Comparison of ENCODE assay signal across 8 cellular contexts in the genomic region with DNA sequence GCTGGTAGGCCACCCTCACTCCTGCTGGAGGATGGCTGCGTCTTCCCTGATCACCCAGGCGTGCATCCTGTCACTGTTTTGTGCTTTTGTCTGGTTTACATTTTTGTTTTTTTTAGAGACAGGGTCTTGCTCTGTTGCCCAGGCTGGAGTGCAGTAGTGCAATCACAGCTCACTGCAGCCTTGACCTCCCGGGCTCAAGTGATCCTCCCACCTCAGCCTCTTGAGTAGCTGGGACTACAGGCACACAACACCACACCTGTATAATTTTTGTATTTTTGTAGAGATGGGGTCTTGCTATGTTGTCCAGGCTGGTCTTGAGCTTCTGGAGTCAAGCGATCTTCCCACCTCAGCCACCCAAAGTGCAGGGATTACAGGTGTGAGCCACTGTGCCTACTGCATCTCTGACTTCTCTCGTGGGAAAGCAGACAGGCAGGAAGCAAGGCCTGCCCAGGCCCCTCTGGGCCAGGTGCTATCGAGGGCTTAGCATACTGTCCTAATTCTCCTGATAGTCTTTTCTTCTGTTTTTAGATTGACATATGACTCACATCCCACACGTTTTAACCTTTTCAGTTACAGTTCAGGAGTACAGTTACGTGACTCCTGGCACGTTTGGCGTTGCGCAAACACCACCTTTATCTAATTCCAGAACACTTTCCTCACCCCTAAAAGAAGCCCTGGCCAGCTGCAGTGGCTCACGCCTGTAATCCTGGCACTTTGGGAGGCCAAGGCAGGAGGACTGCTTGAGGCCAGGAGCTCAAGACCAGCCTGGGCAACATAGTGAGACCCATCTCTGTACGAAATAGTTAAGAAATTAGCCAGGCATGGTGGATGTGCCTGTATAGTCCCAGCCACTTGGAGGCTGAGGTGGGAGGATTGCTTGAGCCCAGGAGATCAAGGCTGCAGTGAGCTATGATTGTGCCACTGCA. TPM values are rescaled to one million over a fixed set of nuclear protein-coding genes. Genes with fewer than 3 reads are reported as not detected.
DNase-seq lines count a peak whose midpoint lies in the region; ATAC-seq and TF ChIP-seq lines count a peak whose summit lies in the region.
"Not testable (repeated sequence)": the region's sequence is repeated elsewhere in the genome, so short reads cannot be mapped to it uniquely, and the experiment has no call there.

No MANE protein-coding gene starts in this region.

- not testable (repeated sequence) for H4K20me1 ChIP-seq in Karpas-422 (ENCODE audit: insufficient read depth, low read depth, low read length)

- H3K4me3 ChIP-seq in Karpas-422 (ENCODE audit: low read length): peak overlapping the region; percentile 30; the same call in 1 of the 2 replicates
- not testable (repeated sequence) for H3K4me3 ChIP-seq in right lobe of liver

- peaks cover 12% of the 10 kb centered on the region for H3K36me3 ChIP-seq in Karpas-422 (ENCODE audit: insufficient read depth, low read length)
- H3K36me3 ChIP-seq in right lobe of liver: not testable (repeated sequence)

- H3K9me3 ChIP-seq in Karpas-422 (ENCODE audit: low read length); right lobe of liver: not testable (repeated sequence)

- H3K9me2 ChIP-seq in Karpas-422 (replicated peaks; ENCODE audit: insufficient read depth, low read length): not testable (repeated sequence)

- not testable (repeated sequence) for TF ChIP-seq CTCF in CD14-positive monocyte (IDR thresholded peaks at IDR 0.05); right lobe of liver (IDR thresholded peaks at IDR 0.05)

- H2AFZ ChIP-seq in Karpas-422 (ENCODE audit: low read length): not testable (repeated sequence)

- peak overlapping the region; percentile 61 to 65 for H3K4me3 Mint-ChIP-seq in CD14-positive monocyte
- peak overlapping the region; percentile 72 to 85 for H3K4me3 Mint-ChIP-seq in activated T-cell treated with anti-CD3 and anti-CD28 coated beads, Interleukin-2, amount 50 U/mL, for 72 hours
- peak overlapping the region; percentile 96 to 98 for H3K4me3 Mint-ChIP-seq in effector memory CD8-positive, alpha-beta T cell

- H3K36me3 Mint-ChIP-seq in CD14-positive monocyte: peaks cover 30 to 48% of the 10 kb centered on the region in 2 donors
- peaks cover 9 to 13% of the 10 kb centered on the region in 2 donors for H3K36me3 Mint-ChIP-seq in activated T-cell treated with anti-CD3 and anti-CD28 coated beads, Interleukin-2, amount 50 U/mL, for 72 hours (ENCODE audit: insufficient read depth in 2 of 2)
- H3K36me3 Mint-ChIP-seq in effector memory CD8-positive, alpha-beta T cell (ENCODE audit: insufficient read depth): peaks cover 60% of the 10 kb centered on the region

- H3K79me2 ChIP-seq in Karpas-422 (ENCODE audit: low read length): peaks cover 41% of the 10 kb centered on the region

- not testable (repeated sequence) for H3K9me3 Mint-ChIP-seq in CD14-positive monocyte; activated T-cell treated with anti-CD3 and anti-CD28 coated beads, Interleukin-2, amount 50 U/mL, for 72 hours; effector memory CD8-positive, alpha-beta T cell

- intact Hi-C loops in CD14-positive monocyte (cut with micrococcal nuclease); right lobe of liver (cut with DNase I): not testable (repeated sequence)

- DNase-seq in CD14-positive monocyte (ENCODE audit: low spot score); activated T-cell treated with anti-CD3 and anti-CD28 coated beads, Interleukin-2, amount 50 U/mL, for 72 hours; effector memory CD8-positive, alpha-beta T cell: not testable (repeated sequence)
- DNase-seq in Karpas-422 (peak; percentile 87), SIG-M5 (lab: John Stamatoyannopoulos, UW) (peak; percentile 46), right lobe of liver (peak in 1 of 3 donors; percentile 79)
- peak; percentile 59 for DNase-seq in stimulated activated CD4-positive, alpha-beta T cell treated with anti-CD3 and anti-CD28 coated beads, Interleukin-1b, Interleukin-23, amount 100 ng/mL, for 48 hours

- H3K4me2 ChIP-seq in Karpas-422 (ENCODE audit: low read depth, low read length, poor library complexity, severe bottlenecking): peak overlapping the region; percentile 62

- H3K27me3 ChIP-seq in Karpas-422 (ENCODE audit: low read length); right lobe of liver: not testable (repeated sequence)

- peak overlapping the region; percentile 79 for H3K9ac ChIP-seq in Karpas-422 (ENCODE audit: low read length)

- H3K27me3 Mint-ChIP-seq in CD14-positive monocyte (ENCODE audit: low read depth in 3 of 3); activated T-cell treated with anti-CD3 and anti-CD28 coated beads, Interleukin-2, amount 50 U/mL, for 72 hours (ENCODE audit: low read depth); effector memory CD8-positive, alpha-beta T cell: not testable (repeated sequence)

- H3K4me1 ChIP-seq in Karpas-422 (ENCODE audit: low read length) (peaks cover 98% of the 10 kb centered on the region), right lobe of liver (peaks cover 0 to 15% (median 8%) of the 10 kb centered on the region in 4 donors)

- WGBS in right lobe of liver (ENCODE audit: insufficient coverage, low coverage, low lambda C conversion rate, missing lambda C conversion rate): 33% methylated on average over 10 of the region's 13 CpGs

- peak overlapping the region; percentile 99 for H3K27ac ChIP-seq in Karpas-422 (ENCODE audit: low read length)
- H3K27ac ChIP-seq in right lobe of liver: peak overlapping the region; percentile 19 to 61 (median 52)

- peak; percentile 12 to 14 for ATAC-seq in activated T-cell treated with anti-CD3 and anti-CD28 coated beads, Interleukin-2, amount 50 U/mL, for 72 hours (replicated peaks in 1 of 2)
- not testable (repeated sequence) for ATAC-seq in effector memory CD8-positive, alpha-beta T cell (replicated peaks)
- ATAC-seq in right lobe of liver: peak in 3 of 4 donors; percentile 2 to 66 (median 36)

- H3K27ac Mint-ChIP-seq in CD14-positive monocyte: peak overlapping the region; percentile 94 to 100 (median 100)
- H3K27ac Mint-ChIP-seq in activated T-cell treated with anti-CD3 and anti-CD28 coated beads, Interleukin-2, amount 50 U/mL, for 72 hours: peak overlapping the region; percentile 72
- peak overlapping the region; percentile 89 to 98 for H3K27ac Mint-ChIP-seq in effector memory CD8-positive, alpha-beta T cell

- peak; percentile 41 for TF ChIP-seq POLR2A in GM19099 (IDR thresholded peaks at IDR 0.05; ENCODE audit: extremely low read depth, insufficient read length, low read depth)
- not testable (repeated sequence) for TF ChIP-seq POLR2A in right lobe of liver (IDR thresholded peaks at IDR 0.05)

- H3K4me1 Mint-ChIP-seq in CD14-positive monocyte: peaks cover 76% of the 10 kb centered on the region
- peaks cover 76% of the 10 kb centered on the region for H3K4me1 Mint-ChIP-seq in activated T-cell treated with anti-CD3 and anti-CD28 coated beads, Interleukin-2, amount 50 U/mL, for 72 hours (ENCODE audit: low read depth)
- H3K4me1 Mint-ChIP-seq in effector memory CD8-positive, alpha-beta T cell (ENCODE audit: low read depth in 2 of 2): peaks cover 65 to 69% of the 10 kb centered on the region in 2 donors

RNA-seq across cellular contexts. Expression of a gene that starts 9.2 kb away (rescaled TPM):
- 10 to 100 TPM; 60.5 to 96.3 TPM for polyA plus RNA-seq in CD14-positive monocyte
- 153 and 219 TPM in 2 replicates for total RNA-seq in Karpas-422 (2014; rRNA removed; shearing (Covaris generic); ENCODE audit: low replicate concordance)
- total RNA-seq in activated T-cell treated with anti-CD3 and anti-CD28 coated beads, Interleukin-2, amount 50 U/mL, for 72 hours: 100 to 1,000 TPM; 129 to 134 TPM
- 10 to 100 TPM in 4 of 6 experiments, 1 to 10 TPM in 2; 8.3 to 13.8 (median 10.8) TPM for total RNA-seq in right lobe of liver

RNA-seq across cellular contexts. Expression of a gene that starts 9.8 kb away (rescaled TPM):
- polyA plus RNA-seq in CD14-positive monocyte: under 1 TPM; 0.41 to 0.80 TPM
- 285 and 487 TPM in 2 replicates for total RNA-seq in Karpas-422 (2014; rRNA removed; shearing (Covaris generic); ENCODE audit: low replicate concordance)
- total RNA-seq in activated T-cell treated with anti-CD3 and anti-CD28 coated beads, Interleukin-2, amount 50 U/mL, for 72 hours: 10 to 100 TPM; 28.5 to 36.9 TPM
- total RNA-seq in right lobe of liver: 1 to 10 TPM in 5 of 6 experiments, not detected in 1; 1.2 to 6.9 (median 4.2) TPM

RNA-seq across cellular contexts. Expression of a gene that starts 35.9 kb away (rescaled TPM):
- polyA plus RNA-seq in CD14-positive monocyte: 10 to 100 TPM; 16.9 to 21.8 TPM
- 526 and 862 TPM in 2 replicates for total RNA-seq in Karpas-422 (2014; rRNA removed; shearing (Covaris generic); ENCODE audit: low replicate concordance)
- 100 to 1,000 TPM; 120 to 121 TPM for total RNA-seq in activated T-cell treated with anti-CD3 and anti-CD28 coated beads, Interleukin-2, amount 50 U/mL, for 72 hours
- total RNA-seq in right lobe of liver: 100 to 1,000 TPM in 4 of 6 experiments, 10 to 100 TPM in 2; 80.5 to 218 (median 117) TPM

Comparison
In these comparisons a context has a peak if more than half of its experiments do, and no peak if none do; other contexts are left out.
1. RNA of a gene that starts 9.2 kb away (total RNA-seq): 153 to 219 TPM in Karpas-422 and 129 to 134 TPM in activated T-cell treated with anti-CD3 and anti-CD28 coated beads, Interleukin-2, amount 50 U/mL, for 72 hours; 8.3 to 13.8 TPM in right lobe of liver; every median in the first group is over 4 times any median in the second.
2. Peak in every context shown above with its lines, with median percentiles within 50 percentile points of each other: H3K27ac Mint-ChIP-seq and H3K4me3 Mint-ChIP-seq.